Comparison of ENCODE assay signal across 27 cellular contexts in the genomic region with DNA sequence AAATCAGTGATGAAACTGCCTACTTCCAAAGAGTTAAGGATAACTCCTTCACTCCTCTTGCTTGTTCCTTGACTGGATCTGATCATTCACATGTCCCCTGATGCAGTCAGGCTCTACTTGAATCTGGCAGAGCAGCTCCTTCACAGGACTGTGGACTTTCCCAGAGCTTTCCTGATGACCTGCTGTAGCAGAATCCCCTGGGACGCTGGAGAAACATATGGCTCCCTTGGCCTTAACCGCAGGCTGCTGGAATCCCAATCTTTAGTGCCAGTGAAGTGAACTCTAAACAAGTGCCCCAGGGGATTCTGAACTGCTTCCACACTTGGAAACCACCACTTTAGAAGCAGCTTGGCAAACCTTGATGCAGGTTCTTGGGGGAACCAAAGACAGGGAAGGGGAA.
DNase-seq lines count a peak whose midpoint lies in the region; TF ChIP-seq lines count a peak whose summit lies in the region.
"Had no signal": no experiment of that assay in that cellular context is flagged by ENCODE, and none has a peak within 500 bp of the region (broad histone marks: within the 10 kb centered on the region; RNA-seq: fewer than 3 reads in every experiment).

No MANE protein-coding gene starts in this region.

- H3K27ac ChIP-seq in SJCRH30 = no peak overlapping the region
- no peak overlapping the region for H3K27ac ChIP-seq in esophagus muscularis mucosa (replicated peaks in 1 of 4)
- H3K27ac ChIP-seq: PC-9, SJSA1, spleen, WERI-Rb-1 had no signal

- H3K36me3 ChIP-seq in SJCRH30 (no peaks in the 10 kb centered on the region), esophagus muscularis mucosa (no peaks in the 10 kb centered on the region)
- H3K36me3 ChIP-seq: cardiac muscle cell, SJSA1, WERI-Rb-1 had no signal

- H3K9me3 ChIP-seq in SJCRH30 (replicated peaks) (no peaks in the 10 kb centered on the region), esophagus muscularis mucosa (no peaks in the 10 kb centered on the region)
- H3K9me3 ChIP-seq: SJSA1 had no signal

- peaks cover 5% of the 10 kb centered on the region for H3K36me3 Mint-ChIP-seq in glutamatergic neuron (ENCODE audit: unreplicated experiment)
- H3K36me3 Mint-ChIP-seq: CD8-positive, alpha-beta T cell; type B pancreatic cell had no signal

- no peak for TF ChIP-seq EP300 in esophagus muscularis mucosa (IDR thresholded peaks at IDR 0.05)

- H3K27me3 Mint-ChIP-seq in glutamatergic neuron (ENCODE audit: unreplicated experiment) = no peaks in the 10 kb centered on the region
- H3K27me3 Mint-ChIP-seq: IgD-negative memory B cell, type B pancreatic cell had no signal

- 65% methylated on average over 2 of the region's 2 CpGs for WGBS in esophagus muscularis mucosa

- TF ChIP-seq CTCF in glutamatergic neuron (IDR thresholded peaks at IDR 0.05; ENCODE audit: partially characterized antibody, unreplicated experiment) (no peak), esophagus muscularis mucosa (IDR thresholded peaks at IDR 0.05) (no peak)

- intact Hi-C loops in esophagus muscularis mucosa (cut with DNase I) = no loop called here

- no peak for TF ChIP-seq POLR2A in esophagus muscularis mucosa (IDR thresholded peaks at IDR 0.05; ENCODE audit: low read depth)

- H3K27me3 ChIP-seq in SJCRH30 = 0 out of 2 replicates have a peak, but pooled peaks cover 4% of the 10 kb centered on the region
- no peaks in the 10 kb centered on the region for H3K27me3 ChIP-seq in esophagus muscularis mucosa
- H3K27me3 ChIP-seq: cardiac muscle cell, SJSA1, spleen had no signal

- peak overlapping the region; percentile 56 for H3K27ac Mint-ChIP-seq in glutamatergic neuron (ENCODE audit: unreplicated experiment)
- H3K27ac Mint-ChIP-seq: CD8-positive, alpha-beta T cell; IgD-negative memory B cell; type B pancreatic cell had no signal

- peak overlapping the region; percentile 35 for H3K4me3 Mint-ChIP-seq in glutamatergic neuron (ENCODE audit: unreplicated experiment)
- H3K4me3 Mint-ChIP-seq: CD8-positive, alpha-beta T cell; IgD-negative memory B cell; type B pancreatic cell had no signal

- DNase-seq in Daoy (ENCODE audit: low read depth) (peak; percentile 40), NCI-H1694 treated with DMSO at 0.1 percent for 48 hours (lab: John Stamatoyannopoulos, UW) (peak; percentile 83), SJCRH30 (peak; percentile 42 to 56), glutamatergic neuron (peak; percentile 41), COLO668 (lab: John Stamatoyannopoulos, UW; ENCODE audit: unreplicated experiment) (no peak), esophagus muscularis mucosa (ENCODE audit: extremely low spot score) (no peak), HuH-7 (ENCODE audit: low spot score) (no peak), NCI-H510A (lab: John Stamatoyannopoulos, UW) (no peak)
- DNase-seq: activated CD4-positive, alpha-beta T cell treated with anti-CD3 and anti-CD28 coated beads, Interleukin-2, amount 50 U/mL, for 4 hours; activated effector memory CD4-positive, alpha-beta T cell treated with Interleukin-2 at 50 U/mL for 16 hours; CD8-positive, alpha-beta T cell; DMS79; foreskin melanocyte; islet precursor cell; NCI-H2081; NCI-H748 treated with DMSO at 0.1 percent for 48 hours; occipital lobe; PC-9; retina; spleen; T-helper 2 cell; WERI-Rb-1 had no signal

- H3K4me1 Mint-ChIP-seq in glutamatergic neuron (ENCODE audit: low read depth, unreplicated experiment) = peaks cover 26% of the 10 kb centered on the region
- H3K4me1 Mint-ChIP-seq: IgD-negative memory B cell had no signal

- H3K4me1 ChIP-seq in SJCRH30 = no peaks in the 10 kb centered on the region
- H3K4me1 ChIP-seq in esophagus muscularis mucosa = peaks cover 0 to 24% (median 12%) of the 10 kb centered on the region in 4 donors
- H3K4me1 ChIP-seq: SJSA1, spleen had no signal

- H3K9me3 Mint-ChIP-seq in glutamatergic neuron (ENCODE audit: unreplicated experiment) = no peaks in the 10 kb centered on the region
- H3K9me3 Mint-ChIP-seq: CD8-positive, alpha-beta T cell; IgD-negative memory B cell; type B pancreatic cell had no signal

- H3K4me3 ChIP-seq in SJCRH30 (no peak overlapping the region), esophagus muscularis mucosa (no peak overlapping the region)
- H3K4me3 ChIP-seq: cardiac muscle cell, lung, PC-9, SJSA1, spleen had no signal

Comparison
In these comparisons a context has a peak if more than half of its experiments do, and no peak if none do; other contexts are left out.
1. DNase-seq: peak in Daoy (single experiment), NCI-H1694 treated with DMSO at 0.1 percent for 48 hours (single experiment), SJCRH30 (2 of 2) and glutamatergic neuron (single experiment); none in COLO668 (single experiment), esophagus muscularis mucosa (single experiment), HuH-7 (single experiment) and NCI-H510A (single experiment).